In the genomic region with DNA sequence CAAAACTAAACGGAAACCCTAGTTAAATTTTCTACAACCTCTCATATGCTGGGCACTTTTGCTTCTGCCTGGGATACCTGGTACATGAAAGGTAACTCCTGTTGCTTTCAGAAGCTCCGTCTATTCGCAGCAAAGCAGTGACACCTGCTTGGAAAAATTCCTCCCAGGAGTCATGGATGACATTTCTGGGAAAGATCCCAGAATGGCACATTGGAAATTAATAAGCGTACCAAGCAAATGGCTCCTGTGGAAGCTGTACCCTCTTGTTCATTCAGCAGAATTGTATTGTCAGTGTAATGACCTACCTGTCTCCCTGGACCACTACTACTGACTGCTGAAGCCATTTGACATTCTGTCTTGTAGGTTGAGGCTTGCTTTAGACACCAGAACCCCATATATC, we compare ENCODE assay signal across 1 cellular context.
TF ChIP-seq lines count a peak whose summit lies in the region.

No MANE protein-coding gene starts in this region.

TF ChIP-seq in GM23338, 12 proteins besides CTCF, POLR2A, EP300 and RAD21 (continued from another document):
- TF ChIP-seq ZNF462 (CRISPR knock-in tag; IDR thresholded peaks at IDR 0.05) (no peak), ZNF331 (CRISPR knock-in tag; IDR thresholded peaks at IDR 0.05; ENCODE audit: low read depth) (no peak), STAT1 (IDR thresholded peaks at IDR 0.05; ENCODE audit: unreplicated experiment) (no peak), EZH2 (IDR thresholded peaks at IDR 0.05; ENCODE audit: low read depth, unreplicated experiment) (no peak), ZNF114 (CRISPR knock-in tag; IDR thresholded peaks at IDR 0.05) (no peak), ETS1 (IDR thresholded peaks at IDR 0.05) (no peak), EZH2phosphoT487 (IDR thresholded peaks at IDR 0.05; ENCODE audit: unreplicated experiment) (no peak)
